Comparison of ENCODE assay signal across 26 cellular contexts in genomic region chr4:4782969-4783368, GRCh38.
DNase-seq lines count a peak whose midpoint lies in the region; ATAC-seq and TF ChIP-seq lines count a peak whose summit lies in the region.
"Had no signal": no experiment of that assay in that cellular context is flagged by ENCODE, and none has a peak within 500 bp of the region (broad histone marks: within the 10 kb centered on the region; RNA-seq: fewer than 3 reads in every experiment).

No MANE protein-coding gene starts in this region.

- TF ChIP-seq POLR2A in gastroesophageal sphincter (IDR thresholded peaks at IDR 0.05), result no peak

- no peak for TF ChIP-seq CTCF in gastroesophageal sphincter (IDR thresholded peaks at IDR 0.05)
- TF ChIP-seq CTCF in smooth muscle cell (IDR thresholded peaks at IDR 0.05; ENCODE audit: borderline replicate concordance, insufficient read depth, poor library complexity, severe bottlenecking), result no peak

- peak overlapping the region; percentile 66 for H3K9ac ChIP-seq in adipocyte (ENCODE audit: low read length)
- H3K9ac ChIP-seq in smooth muscle cell (ENCODE audit: low read depth), result no peak overlapping the region

- 79 to 87% methylated on average over 8 of the region's 8 CpGs for WGBS in gastroesophageal sphincter (ENCODE audit: low coverage in 1 of 2), 2 donors
- WGBS in smooth muscle cell (ENCODE audit: low lambda C conversion rate), result 71% methylated on average over 8 of the region's 8 CpGs

- H3K36me3 ChIP-seq in adipocyte (ENCODE audit: control insufficient read depth, insufficient read depth, low read length, severe bottlenecking) (no peaks in the 10 kb centered on the region), gastroesophageal sphincter (no peaks in the 10 kb centered on the region), smooth muscle cell (ENCODE audit: low read depth) (no peaks in the 10 kb centered on the region)
- H3K36me3 ChIP-seq: left lung, neutrophil, right lobe of liver had no signal

- H3K27ac ChIP-seq in gastroesophageal sphincter (no peak overlapping the region), smooth muscle cell (ENCODE audit: low read depth) (peak overlapping the region; percentile 15)
- H3K27ac ChIP-seq: C4-2B, left lung, neutrophil, right lobe of liver had no signal

- DNase-seq in ELR (ENCODE audit: low read depth) (peak; percentile 46), adipocyte (ENCODE audit: low read depth) (peak; percentile 35), smooth muscle cell (lab: John Stamatoyannopoulos, UW; ENCODE audit: unreplicated experiment) (no peak), SHP77 (lab: John Stamatoyannopoulos, UW) (no peak), hypothalamus (lab: John Stamatoyannopoulos, UW) (no peak), NCI-H69 (lab: John Stamatoyannopoulos, UW) (no peak)
- DNase-seq: activated CD4-positive, alpha-beta memory T cell treated with anti-CD3 and anti-CD28 coated beads, Interleukin-2, amount 10 ng/mL, durations not matched to agents 7 days and 5 days; activated CD4-positive, alpha-beta T cell treated with anti-CD3 and anti-CD28 coated beads for 1 hour; activated CD8-positive, alpha-beta memory T cell treated with anti-CD3 and anti-CD28 coated beads, Interleukin-2, amount 50 U/mL, for 4 hours; activated naive CD4-positive, alpha-beta T cell treated with Interleukin-2 at 50 U/mL for 16 hours; Caco-2; DMS79; immature natural killer cell; left lung; NCI-H1436; NCI-H2081 treated with DMSO at 0.1 percent for 48 hours; NCI-H226; NCI-H526 treated with DMSO at 0.1 percent for 48 hours; right lobe of liver; SIG-M5; stimulated activated CD4-positive, alpha-beta T cell treated with anti-CD3 and anti-CD28 coated beads, Interleukin-15, amount 100 ng/mL, for 24 hours had no signal

- H3K4me3 ChIP-seq in adipocyte (ENCODE audit: low read length) (peak overlapping the region; percentile 60), gastroesophageal sphincter (no peak overlapping the region), smooth muscle cell (no peak overlapping the region)
- H3K4me3 ChIP-seq: left lung, right lobe of liver had no signal

- H3K4me1 ChIP-seq in adipocyte (ENCODE audit: control insufficient read depth, insufficient read depth, low read length), result peaks cover 28% of the 10 kb centered on the region
- no peaks in the 10 kb centered on the region for H3K4me1 ChIP-seq in gastroesophageal sphincter
- peaks cover 3% of the 10 kb centered on the region for H3K4me1 ChIP-seq in smooth muscle cell (ENCODE audit: low read depth)
- H3K4me1 ChIP-seq: Caco-2, left lung, right lobe of liver had no signal

- peak overlapping the region; percentile 41 for H3K4me2 ChIP-seq in smooth muscle cell

- peaks cover 10% of the 10 kb centered on the region for H3F3A ChIP-seq in smooth muscle cell (ENCODE audit: low read depth)

- peaks cover under 1% of the 10 kb centered on the region for H3K9me3 ChIP-seq in adipocyte (ENCODE audit: control insufficient read depth, low read length)
- peaks cover 0 to 3% (median 0%) of the 10 kb centered on the region in 3 donors for H3K9me3 ChIP-seq in gastroesophageal sphincter
- no peaks in the 10 kb centered on the region for H3K9me3 ChIP-seq in smooth muscle cell (replicated peaks; ENCODE audit: low read depth)
- H3K9me3 ChIP-seq: neutrophil had no signal

- no peaks in the 10 kb centered on the region for H4K20me1 ChIP-seq in smooth muscle cell (ENCODE audit: low read depth)

- no peaks in the 10 kb centered on the region for H3K79me2 ChIP-seq in smooth muscle cell (ENCODE audit: low read depth)

- H3K27me3 ChIP-seq in adipocyte (replicated peaks; ENCODE audit: control insufficient read depth, insufficient read depth, low read length), result no peaks in the 10 kb centered on the region
- no peaks in the 10 kb centered on the region for H3K27me3 ChIP-seq in gastroesophageal sphincter
- H3K27me3 ChIP-seq in smooth muscle cell (ENCODE audit: low read depth), result no peaks in the 10 kb centered on the region
- H3K27me3 ChIP-seq: left lung, right lobe of liver had no signal

- TF ChIP-seq EP300 in gastroesophageal sphincter (IDR thresholded peaks at IDR 0.05), result no peak

- peak; percentile 68 for ATAC-seq in gastroesophageal sphincter
- no peak for ATAC-seq in GM19463 (IDR thresholded peaks at IDR 0.05; ENCODE audit: unreplicated experiment)
- ATAC-seq: left lung; right lobe of liver; stimulated activated memory B cell treated with anti-CD40 and anti-IgM and Interleukin-4, amounts not matched to agents 10 μg/mL and 1 μg/mL and 100 μg/mL, for 72 hours had no signal

- no peak overlapping the region for H2AFZ ChIP-seq in smooth muscle cell (ENCODE audit: low read depth)

Comparison
In these comparisons a context has a peak if more than half of its experiments do, and no peak if none do; other contexts are left out.
1. DNase-seq: peak in ELR (single experiment) and adipocyte (single experiment); none in smooth muscle cell (single experiment), SHP77 (0 of 2), hypothalamus (0 of 51) and NCI-H69 (single experiment).